1 cellular context compared by ENCODE assay signal in the genomic region with DNA sequence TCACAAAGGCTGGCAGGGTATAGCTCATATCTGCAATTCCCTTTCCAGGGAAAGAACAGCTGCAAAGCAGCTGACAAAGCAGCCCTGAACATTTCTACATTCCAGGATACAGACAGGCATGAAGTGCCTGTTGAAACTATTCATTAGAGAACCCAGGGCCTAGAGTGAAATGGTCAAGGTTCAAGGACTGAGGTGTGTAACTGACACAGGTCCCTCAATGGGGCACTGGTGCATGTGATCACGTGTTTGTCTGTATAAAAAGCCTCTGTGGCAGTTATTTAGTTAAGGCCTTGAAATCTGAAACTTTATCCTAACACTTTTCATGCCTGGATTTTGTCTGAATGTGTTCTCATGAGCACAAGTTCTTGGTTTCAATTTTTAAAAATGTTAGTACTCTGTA.
TF ChIP-seq lines count a peak whose summit lies in the region.

No MANE protein-coding gene starts in this region.

TF ChIP-seq in IMR-90, 13 proteins besides CTCF, POLR2A, EP300 and RAD21:
- TF ChIP-seq CHD1 (IDR thresholded peaks at IDR 0.05; ENCODE audit: low read depth, low read length) (no peak), CEBPB (IDR thresholded peaks at IDR 0.05; ENCODE audit: low read depth, low read length) (no peak), RFX5 (IDR thresholded peaks at IDR 0.05; ENCODE audit: low read depth, low read length) (no peak), BHLHE40 (IDR thresholded peaks at IDR 0.05; ENCODE audit: low read depth, low read length) (no peak; the same call in 1 of the 2 replicates), SMC3 (IDR thresholded peaks at IDR 0.05; ENCODE audit: low read depth, low read length) (no peak), FOS (IDR thresholded peaks at IDR 0.05; ENCODE audit: low read depth, low read length) (0 out of 2 replicates have a peak, but pooled peaks have one; percentile 8), NFE2L2 (IDR thresholded peaks at IDR 0.05; ENCODE audit: low read depth, low read length) (0 out of 2 replicates have a peak, but pooled peaks have one; percentile 2), MAFK (IDR thresholded peaks at IDR 0.05; ENCODE audit: low read depth, low read length) (peak; percentile 52), MXI1 (IDR thresholded peaks at IDR 0.05; ENCODE audit: borderline replicate concordance, low read depth, low read length) (no peak), RCOR1 (IDR thresholded peaks at IDR 0.05; ENCODE audit: insufficient replicate concordance, low read length) (no peak), MAZ (IDR thresholded peaks at IDR 0.05; ENCODE audit: borderline replicate concordance, low read depth, low read length) (no peak)
- TF ChIP-seq, protein P1, sequence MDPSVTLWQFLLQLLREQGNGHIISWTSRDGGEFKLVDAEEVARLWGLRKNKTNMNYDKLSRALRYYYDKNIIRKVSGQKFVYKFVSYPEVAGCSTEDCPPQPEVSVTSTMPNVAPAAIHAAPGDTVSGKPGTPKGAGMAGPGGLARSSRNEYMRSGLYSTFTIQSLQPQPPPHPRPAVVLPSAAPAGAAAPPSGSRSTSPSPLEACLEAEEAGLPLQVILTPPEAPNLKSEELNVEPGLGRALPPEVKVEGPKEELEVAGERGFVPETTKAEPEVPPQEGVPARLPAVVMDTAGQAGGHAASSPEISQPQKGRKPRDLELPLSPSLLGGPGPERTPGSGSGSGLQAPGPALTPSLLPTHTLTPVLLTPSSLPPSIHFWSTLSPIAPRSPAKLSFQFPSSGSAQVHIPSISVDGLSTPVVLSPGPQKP (IDR thresholded peaks at IDR 0.05; ENCODE audit: borderline replicate concordance, low read depth, low read length) = no peak
- TF ChIP-seq, protein P2, sequence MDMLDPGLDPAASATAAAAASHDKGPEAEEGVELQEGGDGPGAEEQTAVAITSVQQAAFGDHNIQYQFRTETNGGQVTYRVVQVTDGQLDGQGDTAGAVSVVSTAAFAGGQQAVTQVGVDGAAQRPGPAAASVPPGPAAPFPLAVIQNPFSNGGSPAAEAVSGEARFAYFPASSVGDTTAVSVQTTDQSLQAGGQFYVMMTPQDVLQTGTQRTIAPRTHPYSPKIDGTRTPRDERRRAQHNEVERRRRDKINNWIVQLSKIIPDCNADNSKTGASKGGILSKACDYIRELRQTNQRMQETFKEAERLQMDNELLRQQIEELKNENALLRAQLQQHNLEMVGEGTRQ (IDR thresholded peaks at IDR 0.05; ENCODE audit: low read depth, low read length) = peak; percentile 54
TF ChIP-seq in IMR-90: peak in this region for 4.
